ENCODE assay signal across 17 cellular contexts in the genomic region with DNA sequence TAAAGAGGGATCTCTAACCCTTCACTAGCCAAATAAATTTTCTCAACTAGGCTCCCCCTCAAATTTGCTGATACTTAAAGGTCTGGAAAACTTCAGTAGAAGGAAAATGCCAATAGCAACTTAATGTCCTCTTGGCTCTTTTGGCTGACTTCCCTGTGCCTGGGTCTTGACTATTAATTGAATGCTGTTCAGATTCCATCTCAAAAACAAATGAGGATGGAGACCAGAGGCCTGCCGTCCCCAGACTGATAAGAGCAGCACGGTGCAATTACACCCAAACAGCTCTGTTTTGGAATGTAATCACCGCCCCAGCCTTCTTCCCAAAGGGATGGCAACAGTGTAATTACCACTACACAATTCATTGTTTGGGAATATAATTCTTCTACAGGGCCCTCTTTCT.
A peak's percentile ranks its signal among the peaks of the same experiment; 100 is the strongest.
DNase-seq lines count a peak whose midpoint lies in the region; ATAC-seq and TF ChIP-seq lines count a peak whose summit lies in the region.
"Had no signal": no experiment of that assay in that cellular context is flagged by ENCODE, and none has a peak within 500 bp of the region (broad histone marks: within the 10 kb centered on the region; RNA-seq: fewer than 3 reads in every experiment).

No MANE protein-coding gene starts in this region.

- H3K4me1 ChIP-seq in BE2C: peaks cover 5% of the 10 kb centered on the region; the same call in 1 of the 2 replicates
- peaks cover 2% of the 10 kb centered on the region for H3K4me1 ChIP-seq in mesodermal cell (ENCODE audit: control insufficient read depth, insufficient read depth, low read length, poor library complexity, severe bottlenecking)
- H3K4me1 ChIP-seq: Caco-2 had no signal

- H3K9me3 ChIP-seq in BE2C (no peaks in the 10 kb centered on the region), T-helper 17 cell (ENCODE audit: control insufficient read depth, low read length, poor library complexity, severe bottlenecking) (no peaks in the 10 kb centered on the region), mesodermal cell (ENCODE audit: control insufficient read depth, low read length) (no peaks in the 10 kb centered on the region)
- H3K9me3 ChIP-seq: Caco-2 had no signal

- peaks cover 23% of the 10 kb centered on the region for H3K4me1 Mint-ChIP-seq in T-helper 17 cell

- 40 to 94% methylated on average over 2 of the region's 3 CpGs for WGBS in mesodermal cell (ENCODE audit: insufficient coverage in 2 of 2), 2 experiments

- peak overlapping the region; percentile 29 for H3K27ac Mint-ChIP-seq in T-helper 17 cell
- H3K27ac Mint-ChIP-seq: B cell; CD4-positive, alpha-beta T cell had no signal

- ATAC-seq in T-helper 17 cell (no peak), HG02798 (IDR thresholded peaks at IDR 0.05; ENCODE audit: poor library complexity, unreplicated experiment) (no peak), HG03457 (IDR thresholded peaks at IDR 0.05; ENCODE audit: unreplicated experiment) (no peak)

- H3K4me3 ChIP-seq in BE2C (ENCODE audit: low read depth, low read length) (no peak overlapping the region), mesodermal cell (ENCODE audit: extremely low read depth, insufficient read depth, low read length, poor library complexity, severe bottlenecking) (no peak overlapping the region)

- peak overlapping the region; percentile 43 for H3K27ac ChIP-seq in mesodermal cell (ENCODE audit: low read depth, low read length, severe bottlenecking)
- H3K27ac ChIP-seq: HL-60 had no signal

- no peaks in the 10 kb centered on the region for H3K27me3 ChIP-seq in BE2C

- no peak overlapping the region for H3K4me3 Mint-ChIP-seq in T-helper 17 cell
- H3K4me3 Mint-ChIP-seq: B cell; CD4-positive, alpha-beta T cell; H9 had no signal

- peaks cover 2% of the 10 kb centered on the region for H3K36me3 Mint-ChIP-seq in T-helper 17 cell (ENCODE audit: low read depth)

- H3K36me3 ChIP-seq in BE2C (no peaks in the 10 kb centered on the region), mesodermal cell (ENCODE audit: control insufficient read depth, insufficient read depth, low read length) (peaks cover 5% of the 10 kb centered on the region)

- DNase-seq in BE2C: peak; percentile 58
- DNase-seq in ELF-1 (ENCODE audit: low read depth, low spot score): peak; percentile 32
- DNase-seq in T-helper 17 cell: no peak
- no peak for DNase-seq in effector CD4-positive, alpha-beta T cell
- no peak for DNase-seq in germinal center (ENCODE audit: low spot score)
- DNase-seq: C1 segment of cervical spinal cord; Caco-2; CD4-positive, alpha-beta T cell; DMS153; DMS79; GF-D8; H9 had no signal

- no peak for TF ChIP-seq CTCF in BE2C (IDR thresholded peaks at IDR 0.05; ENCODE audit: low read depth, low read length)

- no peaks in the 10 kb centered on the region for H3K27me3 Mint-ChIP-seq in T-helper 17 cell
- H3K27me3 Mint-ChIP-seq: B cell; CD4-positive, alpha-beta T cell had no signal

Comparison
In these comparisons a context has a peak if more than half of its experiments do, and no peak if none do; other contexts are left out.
1. DNase-seq: peak in BE2C (single experiment) and ELF-1 (single experiment); none in T-helper 17 cell (0 of 3), effector CD4-positive, alpha-beta T cell (single experiment) and germinal center (single experiment).